Comparison of ENCODE assay signal across 25 cellular contexts in genomic region chr14:68188174-68188573, GRCh38.
"Had no signal": no experiment of that assay in that cellular context is flagged by ENCODE, and none has a peak within 500 bp of the region (broad histone marks: within the 10 kb centered on the region; RNA-seq: fewer than 3 reads in every experiment).

No MANE protein-coding gene starts in this region.

- H3K27me3 ChIP-seq: gastrocnemius medialis, neural progenitor cell, right atrium auricular region, sigmoid colon, stomach, thyroid gland had no signal

- H3K36me3 Mint-ChIP-seq: naive B cell; natural killer cell treated with Interleukin-12 subunit alpha and Interleukin-12 subunit beta and Interleukin-15 and Interleukin-18, amount 100 ng/mL, for 72 hours; stimulated activated effector memory CD8-positive, alpha-beta T cell treated with anti-CD3 and anti-CD28 coated beads, Interleukin-12 subunit alpha, Interleukin-12 subunit beta, amount 100 ng/mL, for 72 hours had no signal

- H2AFZ ChIP-seq: neural progenitor cell, parathyroid adenoma had no signal

- H3K4me1 Mint-ChIP-seq: memory B cell; stimulated activated effector memory CD8-positive, alpha-beta T cell treated with anti-CD3 and anti-CD28 coated beads, Interleukin-12 subunit alpha, Interleukin-12 subunit beta, amount 100 ng/mL, for 72 hours had no signal

- H3K27ac ChIP-seq: coronary artery, epithelial cell of prostate, gastrocnemius medialis, neural progenitor cell, parathyroid adenoma, prostate gland, right atrium auricular region, stomach, thyroid gland had no signal

- ATAC-seq: esophagus mucosa; gastrocnemius medialis; left lobe of liver; mucosa of descending colon; natural killer cell treated with Interleukin-12 subunit alpha and Interleukin-12 subunit beta and Interleukin-15 and Interleukin-18, amount 100 ng/mL, for 72 hours; stimulated activated effector memory CD8-positive, alpha-beta T cell treated with anti-CD3 and anti-CD28 coated beads, Interleukin-12 subunit alpha, Interleukin-12 subunit beta, amount 100 ng/mL, for 72 hours had no signal

- H3K27me3 Mint-ChIP-seq: memory B cell, naive B cell had no signal

- H3K4me1 ChIP-seq: parathyroid adenoma, prostate gland, right atrium auricular region had no signal

- H3K36me3 ChIP-seq: gastrocnemius medialis, neural progenitor cell, prostate gland, right atrium auricular region, sigmoid colon, stomach, thyroid gland had no signal

- H3K4me2 ChIP-seq: neural progenitor cell had no signal

- H3K79me2 ChIP-seq: parathyroid adenoma had no signal

- H3K4me3 Mint-ChIP-seq: memory B cell; naive B cell; natural killer cell treated with Interleukin-12 subunit alpha and Interleukin-12 subunit beta and Interleukin-15 and Interleukin-18, amount 100 ng/mL, for 72 hours; neural progenitor cell; stimulated activated effector memory CD8-positive, alpha-beta T cell treated with anti-CD3 and anti-CD28 coated beads, Interleukin-12 subunit alpha, Interleukin-12 subunit beta, amount 100 ng/mL, for 72 hours had no signal

- H3K27ac Mint-ChIP-seq: memory B cell; natural killer cell treated with Interleukin-12 subunit alpha and Interleukin-12 subunit beta and Interleukin-15 and Interleukin-18, amount 100 ng/mL, for 72 hours; neural progenitor cell; stimulated activated effector memory CD8-positive, alpha-beta T cell treated with anti-CD3 and anti-CD28 coated beads, Interleukin-12 subunit alpha, Interleukin-12 subunit beta, amount 100 ng/mL, for 72 hours had no signal

- H3K9ac ChIP-seq: neural progenitor cell, parathyroid adenoma had no signal

- H3K9me3 Mint-ChIP-seq: memory B cell; natural killer cell treated with Interleukin-12 subunit alpha and Interleukin-12 subunit beta and Interleukin-15 and Interleukin-18, amount 100 ng/mL, for 72 hours; neural progenitor cell; stimulated activated effector memory CD8-positive, alpha-beta T cell treated with anti-CD3 and anti-CD28 coated beads, Interleukin-12 subunit alpha, Interleukin-12 subunit beta, amount 100 ng/mL, for 72 hours had no signal

- H3K4me3 ChIP-seq: coronary artery, gastrocnemius medialis, lung, mucosa of descending colon, neural progenitor cell, prostate gland, right atrium auricular region, sigmoid colon, stomach, thyroid gland had no signal

- DNase-seq: dermis blood vessel endothelial cell; foreskin fibroblast; gastrocnemius medialis; head of caudate nucleus; mucosa of descending colon; naive B cell; sigmoid colon; stimulated activated CD4-positive, alpha-beta T cell treated with anti-CD3 and anti-CD28 coated beads, Interleukin-2, amount 100 ng/mL, for 24 hours; stimulated activated CD4-positive, alpha-beta T cell treated with anti-CD3 and anti-CD28 coated beads, Interleukin-4, amount 100 ng/mL, for 24 hours; stimulated activated naive CD4-positive, alpha-beta T cell treated with Interleukin-2 at 50 U/mL for 16 hours; stomach; thyroid gland; trophoblast cell had no signal

- H3K9me3 ChIP-seq: gastrocnemius medialis, mucosa of descending colon, prostate gland, right atrium auricular region, sigmoid colon, stomach, thyroid gland had no signal
